ENCODE assay signal across 22 cellular contexts in genomic region chr12:52835271-52836041, GRCh38. TPM values are rescaled to one million over a fixed set of nuclear protein-coding genes. Genes with fewer than 3 reads are reported as not detected.
DNase-seq lines count a peak whose midpoint lies in the region; ATAC-seq and TF ChIP-seq lines count a peak whose summit lies in the region.
"Had no signal": no experiment of that assay in that cellular context is flagged by ENCODE, and none has a peak within 500 bp of the region (broad histone marks: within the 10 kb centered on the region; RNA-seq: fewer than 3 reads in every experiment).

No MANE protein-coding gene starts in this region.

- no peaks in the 10 kb centered on the region for H3K9me3 ChIP-seq in left lung
- H3K9me3 ChIP-seq: gastrocnemius medialis had no signal

- peaks cover 0 to 77% of the 10 kb centered on the region in 2 donors for H3K27me3 ChIP-seq in left lung

- CTCF ChIA-PET in T-cell (lab: Charles Lee): no interaction called here
- CTCF ChIA-PET in RWPE1 (lab: Yijun Ruan, JAX): no interaction called here

- POLR2A ChIA-PET in T-cell (lab: Charles Lee): no interaction called here
- POLR2A ChIA-PET in RWPE1 (lab: Yijun Ruan, JAX; ENCODE audit: low non-redundant PET): no interaction called here

- no peaks in the 10 kb centered on the region for H3K27me3 Mint-ChIP-seq in activated T-cell treated with anti-CD3 and anti-CD28 coated beads, Interleukin-2, amount 50 U/mL, for 24 hours
- H3K27me3 Mint-ChIP-seq in T-cell: peaks cover 5 to 25% of the 10 kb centered on the region in 2 donors
- H3K27me3 Mint-ChIP-seq in effector memory CD8-positive, alpha-beta T cell: peaks cover 0 to 54% of the 10 kb centered on the region in 2 donors
- H3K27me3 Mint-ChIP-seq: CD4-positive, CD25-positive, alpha-beta regulatory T cell had no signal

- no peaks in the 10 kb centered on the region for H3K36me3 ChIP-seq in left lung
- H3K36me3 ChIP-seq: gastrocnemius medialis had no signal

- TF ChIP-seq CTCF in RWPE1 (conservative IDR thresholded peaks at IDR 0.05; ENCODE audit: low read depth) (no peak), left lung (IDR thresholded peaks at IDR 0.05) (no peak)

- ATAC-seq in T-cell (replicated peaks in 1 of 4) (no peak), left lung (no peak)
- ATAC-seq in effector memory CD8-positive, alpha-beta T cell (replicated peaks): no peak
- ATAC-seq: gastrocnemius medialis had no signal

- H3K9me3 Mint-ChIP-seq in activated T-cell treated with anti-CD3 and anti-CD28 coated beads, Interleukin-2, amount 50 U/mL, for 24 hours: no peaks in the 10 kb centered on the region
- no peaks in the 10 kb centered on the region for H3K9me3 Mint-ChIP-seq in T-cell
- no peaks in the 10 kb centered on the region for H3K9me3 Mint-ChIP-seq in effector memory CD8-positive, alpha-beta T cell

- H3K4me3 Mint-ChIP-seq in activated T-cell treated with anti-CD3 and anti-CD28 coated beads, Interleukin-2, amount 50 U/mL, for 24 hours: peak overlapping the region; percentile 42
- no peak overlapping the region for H3K4me3 Mint-ChIP-seq in T-cell
- H3K4me3 Mint-ChIP-seq in effector memory CD8-positive, alpha-beta T cell: peak overlapping the region in 1 of 2 donors; percentile 12
- H3K4me3 Mint-ChIP-seq: CD4-positive, CD25-positive, alpha-beta regulatory T cell had no signal

- no peak overlapping the region for H3K4me3 ChIP-seq in left lung
- H3K4me3 ChIP-seq: gastrocnemius medialis, PC-9 had no signal

- peak; percentile 43 for DNase-seq in activated T-cell treated with anti-CD3 and anti-CD28 coated beads, Interleukin-2, amount 50 U/mL, for 24 hours
- DNase-seq in activated T-cell treated with anti-CD3 and anti-CD28 coated beads for 4 hours (no peak), T-cell (no peak), RWPE1 (ENCODE audit: low spot score) (no peak), left lung (no peak), DMS 273 (lab: John Stamatoyannopoulos, UW; ENCODE audit: unreplicated experiment) (no peak)
- no peak for DNase-seq in effector memory CD8-positive, alpha-beta T cell
- DNase-seq in stimulated activated CD8-positive, alpha-beta memory T cell treated with anti-CD3 and anti-CD28 coated beads, Interleukin-4, amount 100 ng/mL, for 48 hours: peak; percentile 47
- DNase-seq: ACHN, cortex of kidney, DMS53, gastrocnemius medialis, mesendoderm, NCI-H1436, NCI-H2171, NCI-H82, PC-9 had no signal

- H3K4me1 ChIP-seq in left lung: no peaks in the 10 kb centered on the region
- H3K4me1 ChIP-seq: gastrocnemius medialis had no signal

- H3K27ac Mint-ChIP-seq in activated T-cell treated with anti-CD3 and anti-CD28 coated beads, Interleukin-2, amount 50 U/mL, for 24 hours: peak overlapping the region; percentile 93
- peak overlapping the region; percentile 71 to 84 for H3K27ac Mint-ChIP-seq in T-cell
- peak overlapping the region; percentile 84 to 87 for H3K27ac Mint-ChIP-seq in effector memory CD8-positive, alpha-beta T cell
- H3K27ac Mint-ChIP-seq: CD4-positive, CD25-positive, alpha-beta regulatory T cell had no signal

- intact Hi-C loops in left lung (cut with DNase I): no loop called here

- H3K36me3 Mint-ChIP-seq in activated T-cell treated with anti-CD3 and anti-CD28 coated beads, Interleukin-2, amount 50 U/mL, for 24 hours (ENCODE audit: low read depth): no peaks in the 10 kb centered on the region
- no peaks in the 10 kb centered on the region for H3K36me3 Mint-ChIP-seq in T-cell
- H3K36me3 Mint-ChIP-seq in effector memory CD8-positive, alpha-beta T cell (ENCODE audit: insufficient read depth): no peaks in the 10 kb centered on the region
- H3K36me3 Mint-ChIP-seq: CD4-positive, CD25-positive, alpha-beta regulatory T cell had no signal

- H3K4me1 Mint-ChIP-seq in activated T-cell treated with anti-CD3 and anti-CD28 coated beads, Interleukin-2, amount 50 U/mL, for 24 hours (ENCODE audit: low read depth): peaks cover 41% of the 10 kb centered on the region
- H3K4me1 Mint-ChIP-seq in T-cell: peaks cover 20 to 30% (median 24%) of the 10 kb centered on the region in 3 donors
- peaks cover 15 to 18% of the 10 kb centered on the region in 2 donors for H3K4me1 Mint-ChIP-seq in effector memory CD8-positive, alpha-beta T cell (ENCODE audit: low read depth in 2 of 2)

- H3K27ac ChIP-seq in RWPE1 (no peak overlapping the region), left lung (no peak overlapping the region)
- H3K27ac ChIP-seq: gastrocnemius medialis, PC-9 had no signal

RNA-seq across cellular contexts. Expression of gene KRT79, which starts 1.3 kb away (rescaled TPM):
- total RNA-seq in T-cell (under 1 TPM in 1 of 5 donors, not detected in 4; 0.28 TPM), left lung (under 1 TPM; 0.32 to 0.58 TPM)
- total RNA-seq: CD4-positive, CD25-positive, alpha-beta regulatory T cell; epithelial cell of proximal tubule; gastrocnemius medialis; renal cortical epithelial cell; SK-MEL-5; ureter had no signal

RNA-seq across cellular contexts. Expression of gene KRT78, which starts 13.3 kb away (rescaled TPM):
- total RNA-seq in T-cell (not detected), left lung (not detected)
- total RNA-seq: CD4-positive, CD25-positive, alpha-beta regulatory T cell; epithelial cell of proximal tubule; gastrocnemius medialis; renal cortical epithelial cell; ureter had no signal

RNA-seq across cellular contexts. Expression of gene KRT4, which starts 21.5 kb away (rescaled TPM):
- total RNA-seq in T-cell (not detected), left lung (1 to 10 TPM in 1 of 2 donors, under 1 TPM in 1; 0.47 to 9.4 TPM)
- total RNA-seq: CD4-positive, CD25-positive, alpha-beta regulatory T cell; epithelial cell of proximal tubule; gastrocnemius medialis; renal cortical epithelial cell; SK-MEL-5 had no signal

RNA-seq across cellular contexts. Expression of gene KRT3, which starts 39.5 kb away (rescaled TPM):
- not detected for total RNA-seq in T-cell
- not detected for total RNA-seq in left lung
- total RNA-seq: CD4-positive, CD25-positive, alpha-beta regulatory T cell; gastrocnemius medialis; renal cortical epithelial cell; SK-MEL-5; ureter had no signal

RNA-seq across cellular contexts. Expression of gene KRT76, which starts 58.3 kb away (rescaled TPM):
- not detected for total RNA-seq in T-cell
- total RNA-seq in left lung: not detected
- total RNA-seq: CD4-positive, CD25-positive, alpha-beta regulatory T cell; epithelial cell of proximal tubule; gastrocnemius medialis; PC-9; renal cortical epithelial cell; SK-MEL-5; ureter had no signal

Comparison
In these comparisons a context has a peak if more than half of its experiments do, and no peak if none do; other contexts are left out.
1. DNase-seq: peak in activated T-cell treated with anti-CD3 and anti-CD28 coated beads, Interleukin-2, amount 50 U/mL, for 24 hours (single experiment) and stimulated activated CD8-positive, alpha-beta memory T cell treated with anti-CD3 and anti-CD28 coated beads, Interleukin-4, amount 100 ng/mL, for 48 hours (single experiment); none in activated T-cell treated with anti-CD3 and anti-CD28 coated beads for 4 hours (single experiment), T-cell (0 of 34), effector memory CD8-positive, alpha-beta T cell (0 of 3), RWPE1 (single experiment), left lung (0 of 2) and DMS 273 (single experiment).
2. Peak in every context shown above with its lines, with median percentiles within 50 percentile points of each other: H3K27ac Mint-ChIP-seq.